ENCODE assay signal across 27 cellular contexts in the genomic region with DNA sequence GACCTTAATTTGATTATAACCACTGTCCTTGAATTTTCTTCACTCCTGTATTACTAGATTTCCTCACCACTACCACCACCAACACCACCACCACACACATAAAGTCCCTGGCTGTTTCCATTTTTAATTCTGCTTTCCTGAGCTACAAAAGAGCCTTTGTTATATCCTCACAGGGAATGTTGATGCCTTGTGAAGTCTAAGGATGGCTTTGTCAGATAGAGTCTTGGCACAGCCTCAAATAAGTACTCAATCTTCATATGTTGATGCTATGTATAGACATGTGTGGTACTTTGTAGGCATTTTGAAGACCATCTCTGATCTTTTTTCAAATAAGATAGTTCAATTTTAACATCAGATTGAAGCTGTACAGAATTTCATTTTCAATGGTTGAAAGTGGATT.
"Had no signal": no experiment of that assay in that cellular context is flagged by ENCODE, and none has a peak within 500 bp of the region (broad histone marks: within the 10 kb centered on the region; RNA-seq: fewer than 3 reads in every experiment).

No MANE protein-coding gene starts in this region.

- ATAC-seq: left cardiac atrium; left lung; lower lobe of right lung; mucosa of descending colon; naive thymus-derived CD4-positive, alpha-beta T cell; natural killer cell treated with Interleukin-12 subunit alpha and Interleukin-12 subunit beta and Interleukin-15 and Interleukin-18, amount 100 ng/mL, for 72 hours; right cardiac atrium; sciatic nerve; stimulated activated naive B cell treated with anti-CD40 and anti-IgM and Interleukin-4, amounts not matched to agents 10 μg/mL and 1 μg/mL and 100 μg/mL, for 72 hours; stimulated activated naive CD8-positive, alpha-beta T cell treated with anti-CD3 and anti-CD28 coated beads, Interleukin-15, Interleukin-2, amounts not matched to agents 100 U/mL and 50 U/mL, for 24 hours; upper lobe of right lung had no signal

- DNase-seq: hypothalamus; kidney glomerular epithelial cell; left cardiac atrium; left lung; lower lobe of right lung; mammary epithelial cell; mesendoderm; midbrain; mucosa of descending colon; naive thymus-derived CD4-positive, alpha-beta T cell; ovary; posterior cingulate gyrus; retina; right cardiac atrium; stimulated activated CD4-positive, alpha-beta T cell treated with anti-CD3 and anti-CD28 coated beads, Interleukin-12 subunit alpha, Interleukin-12 subunit beta, amount 100 ng/mL, for 4 hours; stimulated activated CD4-positive, alpha-beta T cell treated with anti-CD3 and anti-CD28 coated beads, Interleukin-15, amount 100 ng/mL, for 24 hours; stimulated activated CD4-positive, alpha-beta T cell treated with anti-CD3 and anti-CD28 coated beads, Interleukin-2, amount 100 ng/mL, for 24 hours; stimulated activated CD4-positive, alpha-beta T cell treated with anti-CD3 and anti-CD28 coated beads, Interleukin-4, amount 100 ng/mL, for 1 hour; stimulated activated naive B cell treated with anti-CD40 and anti-IgM and Interleukin-4, amounts not matched to agents 10 μg/mL and 1 μg/mL and 100 μg/mL, for 72 hours; stimulated activated naive CD8-positive, alpha-beta T cell treated with anti-CD3 and anti-CD28 coated beads, Interleukin-15, Interleukin-2, amounts not matched to agents 100 U/mL and 50 U/mL, for 24 hours; stomach; tibial artery; trophoblast cell; upper lobe of right lung; uterus had no signal

- H3K36me3 Mint-ChIP-seq: stimulated activated naive B cell treated with anti-CD40 and anti-IgM and Interleukin-4, amounts not matched to agents 10 μg/mL and 1 μg/mL and 100 μg/mL, for 72 hours had no signal

- H3K4me3 Mint-ChIP-seq: naive thymus-derived CD4-positive, alpha-beta T cell; natural killer cell treated with Interleukin-12 subunit alpha and Interleukin-12 subunit beta and Interleukin-15 and Interleukin-18, amount 100 ng/mL, for 72 hours; stimulated activated naive B cell treated with anti-CD40 and anti-IgM and Interleukin-4, amounts not matched to agents 10 μg/mL and 1 μg/mL and 100 μg/mL, for 72 hours had no signal

- H3K4me1 Mint-ChIP-seq: naive thymus-derived CD4-positive, alpha-beta T cell; stimulated activated naive B cell treated with anti-CD40 and anti-IgM and Interleukin-4, amounts not matched to agents 10 μg/mL and 1 μg/mL and 100 μg/mL, for 72 hours had no signal

- H3K27ac Mint-ChIP-seq: naive thymus-derived CD4-positive, alpha-beta T cell; natural killer cell treated with Interleukin-12 subunit alpha and Interleukin-12 subunit beta and Interleukin-15 and Interleukin-18, amount 100 ng/mL, for 72 hours; stimulated activated naive B cell treated with anti-CD40 and anti-IgM and Interleukin-4, amounts not matched to agents 10 μg/mL and 1 μg/mL and 100 μg/mL, for 72 hours had no signal

- H3K27me3 Mint-ChIP-seq: naive thymus-derived CD4-positive, alpha-beta T cell; natural killer cell treated with Interleukin-12 subunit alpha and Interleukin-12 subunit beta and Interleukin-15 and Interleukin-18, amount 100 ng/mL, for 72 hours; stimulated activated naive B cell treated with anti-CD40 and anti-IgM and Interleukin-4, amounts not matched to agents 10 μg/mL and 1 μg/mL and 100 μg/mL, for 72 hours had no signal
